10 cellular contexts compared by ENCODE assay signal in the genomic region with DNA sequence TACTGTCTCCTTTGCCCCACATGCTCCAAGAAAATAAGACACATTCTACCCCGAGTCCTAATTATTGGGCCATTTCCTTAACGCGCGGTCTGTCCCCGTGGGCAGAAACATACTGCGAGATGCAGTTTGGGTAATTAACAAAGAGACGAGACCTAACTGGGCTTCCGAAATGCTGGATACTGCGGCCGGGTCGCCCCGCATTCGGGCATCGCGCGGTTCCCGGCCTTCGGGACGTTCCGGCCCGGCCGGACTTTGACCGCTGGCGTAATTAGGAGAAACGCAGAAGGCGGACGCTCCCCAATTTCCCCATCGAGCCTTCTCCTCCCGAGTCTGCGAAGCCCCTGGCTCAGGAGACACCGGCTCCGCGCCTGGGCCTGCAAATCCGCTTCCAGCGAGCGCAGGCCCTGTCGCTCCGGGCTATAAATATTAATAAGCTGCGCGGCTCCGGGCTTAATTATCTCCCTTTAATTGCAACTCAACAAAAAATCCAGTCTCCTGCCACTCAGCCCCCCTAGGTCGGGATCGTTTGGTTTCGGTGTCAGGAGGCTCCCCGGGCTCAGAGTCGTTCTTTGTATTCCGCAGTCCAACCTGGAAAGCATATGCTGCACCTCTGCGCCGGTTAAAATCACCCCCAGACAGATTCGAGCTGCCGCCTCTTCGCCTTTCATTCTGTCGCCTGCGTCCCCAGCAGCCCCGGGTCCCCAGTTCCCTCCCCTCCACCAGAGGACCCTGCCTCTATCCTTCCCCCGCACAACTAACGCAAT.
DNase-seq lines count a peak whose midpoint lies in the region; ATAC-seq and TF ChIP-seq lines count a peak whose summit lies in the region.
"Had no signal": no experiment of that assay in that cellular context is flagged by ENCODE, and none has a peak within 500 bp of the region (broad histone marks: within the 10 kb centered on the region; RNA-seq: fewer than 3 reads in every experiment).

No MANE protein-coding gene starts in this region.

- H3K4me1 Mint-ChIP-seq in activated CD8-positive, alpha-beta T cell treated with anti-CD3 and anti-CD28 coated beads for 36 hours (ENCODE audit: low read depth) = peaks cover 10% of the 10 kb centered on the region

- POLR2A ChIA-PET in activated CD8-positive, alpha-beta T cell treated with anti-CD3 and anti-CD28 coated beads for 36 hours (lab: Charles Lee) = interaction anchor here (0.5 kb wide), 1 partner anchor 470 kb away, joined by 3 read pairs; no protein-coding TSS in a partner anchor

- peaks cover 0 to 18% (median 14%) of the 10 kb centered on the region in 4 donors for H3K4me1 ChIP-seq in sigmoid colon

- H3K27ac ChIP-seq in sigmoid colon = no peak overlapping the region
- H3K27ac ChIP-seq: epithelial cell of prostate had no signal

- no peak for TF ChIP-seq EP300 in sigmoid colon (IDR thresholded peaks at IDR 0.05)

- no peak overlapping the region for H3K27ac Mint-ChIP-seq in activated CD8-positive, alpha-beta T cell treated with anti-CD3 and anti-CD28 coated beads for 36 hours

- WGBS in sigmoid colon, 2 donors = 7 to 16% methylated on average over 57 of the region's 57 CpGs

- no peaks in the 10 kb centered on the region for H3K36me3 ChIP-seq in sigmoid colon

- H3K36me3 Mint-ChIP-seq in activated CD8-positive, alpha-beta T cell treated with anti-CD3 and anti-CD28 coated beads for 36 hours (ENCODE audit: low read depth) = no peaks in the 10 kb centered on the region

- H3K27me3 ChIP-seq in sigmoid colon = peaks cover 25 to 61% (median 31%) of the 10 kb centered on the region in 3 donors

- no peak for TF ChIP-seq POLR2A in sigmoid colon (IDR thresholded peaks at IDR 0.05)

- DNase-seq in GM12865 (ENCODE audit: low read depth) = no peak
- DNase-seq in activated CD8-positive, alpha-beta T cell treated with anti-CD3 and anti-CD28 coated beads for 36 hours = peak; percentile 13
- DNase-seq in sigmoid colon = no peak
- DNase-seq in foreskin fibroblast = no peak
- DNase-seq: NCI-H1694 had no signal

- no peak for TF ChIP-seq CTCF in GM12865 (IDR thresholded peaks at IDR 0.05; ENCODE audit: insufficient read depth, low read depth, low read length, missing control alignments)
- TF ChIP-seq CTCF in activated CD8-positive, alpha-beta T cell treated with anti-CD3 and anti-CD28 coated beads for 36 hours (IDR thresholded peaks at IDR 0.05) = no peak
- TF ChIP-seq CTCF in sigmoid colon (IDR thresholded peaks at IDR 0.05) = no peak
- no peak for TF ChIP-seq CTCF in foreskin fibroblast (IDR thresholded peaks at IDR 0.05; ENCODE audit: low read depth, low read length)

- H3K4me3 ChIP-seq in GM12865 (ENCODE audit: low read depth, low read length) (peak overlapping the region; percentile 56), iPS-11a (ENCODE audit: low read depth, low read length) (peak overlapping the region; percentile 14), sigmoid colon (peak overlapping the region in 3 of 4 donors; percentile 31 to 51 (median 47)), foreskin fibroblast (ENCODE audit: low read depth in 1 of 2, low read length in 2 of 2) (no peak overlapping the region)

- H3K9me3 Mint-ChIP-seq in activated CD8-positive, alpha-beta T cell treated with anti-CD3 and anti-CD28 coated beads for 36 hours = no peaks in the 10 kb centered on the region

- H3K4me3 Mint-ChIP-seq in activated CD8-positive, alpha-beta T cell treated with anti-CD3 and anti-CD28 coated beads for 36 hours = peak overlapping the region; percentile 37

- no peaks in the 10 kb centered on the region for H3K9me3 ChIP-seq in sigmoid colon

- CTCF ChIA-PET in activated CD8-positive, alpha-beta T cell treated with anti-CD3 and anti-CD28 coated beads for 36 hours (lab: Charles Lee) = no interaction called here

- intact Hi-C loops in activated CD8-positive, alpha-beta T cell treated with anti-CD3 and anti-CD28 coated beads for 36 hours (cut with micrococcal nuclease) = no loop called here
- intact Hi-C loops in sigmoid colon (cut with DNase I) = no loop called here

- ATAC-seq in activated CD8-positive, alpha-beta T cell treated with anti-CD3 and anti-CD28 coated beads for 36 hours = peak; percentile 30
- ATAC-seq in GM21528 (IDR thresholded peaks at IDR 0.05; ENCODE audit: low FRiP score, unreplicated experiment) (no peak), HG02678 (IDR thresholded peaks at IDR 0.05; ENCODE audit: unreplicated experiment) (no peak), HG02759 (IDR thresholded peaks at IDR 0.05; ENCODE audit: unreplicated experiment) (no peak)

- H3K27me3 Mint-ChIP-seq in activated CD8-positive, alpha-beta T cell treated with anti-CD3 and anti-CD28 coated beads for 36 hours = peaks cover 53% of the 10 kb centered on the region

Comparison
In these comparisons a context has a peak if more than half of its experiments do, and no peak if none do; other contexts are left out.
1. H3K4me3 ChIP-seq: peak in GM12865 (single experiment), iPS-11a (single experiment) and sigmoid colon (3 of 4); none in foreskin fibroblast (0 of 2).